Comparison of ENCODE assay signal across 2 cellular contexts in the genomic region with DNA sequence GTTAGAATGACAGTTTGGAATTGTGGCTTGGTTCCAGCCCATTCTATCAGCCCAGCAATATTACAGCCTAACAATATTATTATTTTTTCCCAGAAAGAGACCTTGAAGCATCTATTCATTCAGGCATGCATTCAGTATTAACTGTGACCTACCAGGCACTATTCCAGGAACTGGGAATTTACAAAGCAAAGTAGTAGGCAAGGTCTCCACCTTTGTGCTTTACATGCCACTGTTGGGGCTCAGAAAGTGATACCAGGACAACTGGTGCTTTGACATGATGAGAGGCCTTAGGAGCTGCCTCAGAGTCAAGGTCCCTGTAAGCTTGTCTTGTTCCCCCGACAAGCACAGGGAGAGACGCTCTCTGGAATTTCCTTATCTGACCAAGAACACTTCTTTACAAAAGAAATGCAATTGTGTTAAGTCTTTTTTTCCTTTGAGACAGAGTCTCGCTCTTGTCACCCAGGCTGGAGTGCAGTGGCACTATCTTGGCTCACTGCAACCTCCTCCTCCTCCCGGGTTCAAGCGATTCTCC.
TF ChIP-seq lines count a peak whose summit lies in the region.

No MANE protein-coding gene starts in this region.

TF ChIP-seq in IMR-90, 13 proteins besides CTCF, POLR2A, EP300 and RAD21:
- TF ChIP-seq CEBPB (IDR thresholded peaks at IDR 0.05; ENCODE audit: low read depth, low read length) (no peak), MAZ (IDR thresholded peaks at IDR 0.05; ENCODE audit: borderline replicate concordance, low read depth, low read length) (no peak), RCOR1 (IDR thresholded peaks at IDR 0.05; ENCODE audit: insufficient replicate concordance, low read length) (no peak), CHD1 (IDR thresholded peaks at IDR 0.05; ENCODE audit: low read depth, low read length) (no peak), BHLHE40 (IDR thresholded peaks at IDR 0.05; ENCODE audit: low read depth, low read length) (no peak), MAFK (IDR thresholded peaks at IDR 0.05; ENCODE audit: low read depth, low read length) (no peak), MXI1 (IDR thresholded peaks at IDR 0.05; ENCODE audit: borderline replicate concordance, low read depth, low read length) (no peak), NFE2L2 (IDR thresholded peaks at IDR 0.05; ENCODE audit: low read depth, low read length) (no peak), SMC3 (IDR thresholded peaks at IDR 0.05; ENCODE audit: low read depth, low read length) (no peak), FOS (IDR thresholded peaks at IDR 0.05; ENCODE audit: low read depth, low read length) (no peak), RFX5 (IDR thresholded peaks at IDR 0.05; ENCODE audit: low read depth, low read length) (no peak)
- TF ChIP-seq, protein P1, sequence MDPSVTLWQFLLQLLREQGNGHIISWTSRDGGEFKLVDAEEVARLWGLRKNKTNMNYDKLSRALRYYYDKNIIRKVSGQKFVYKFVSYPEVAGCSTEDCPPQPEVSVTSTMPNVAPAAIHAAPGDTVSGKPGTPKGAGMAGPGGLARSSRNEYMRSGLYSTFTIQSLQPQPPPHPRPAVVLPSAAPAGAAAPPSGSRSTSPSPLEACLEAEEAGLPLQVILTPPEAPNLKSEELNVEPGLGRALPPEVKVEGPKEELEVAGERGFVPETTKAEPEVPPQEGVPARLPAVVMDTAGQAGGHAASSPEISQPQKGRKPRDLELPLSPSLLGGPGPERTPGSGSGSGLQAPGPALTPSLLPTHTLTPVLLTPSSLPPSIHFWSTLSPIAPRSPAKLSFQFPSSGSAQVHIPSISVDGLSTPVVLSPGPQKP (IDR thresholded peaks at IDR 0.05; ENCODE audit: borderline replicate concordance, low read depth, low read length), result no peak
- TF ChIP-seq, protein P2, sequence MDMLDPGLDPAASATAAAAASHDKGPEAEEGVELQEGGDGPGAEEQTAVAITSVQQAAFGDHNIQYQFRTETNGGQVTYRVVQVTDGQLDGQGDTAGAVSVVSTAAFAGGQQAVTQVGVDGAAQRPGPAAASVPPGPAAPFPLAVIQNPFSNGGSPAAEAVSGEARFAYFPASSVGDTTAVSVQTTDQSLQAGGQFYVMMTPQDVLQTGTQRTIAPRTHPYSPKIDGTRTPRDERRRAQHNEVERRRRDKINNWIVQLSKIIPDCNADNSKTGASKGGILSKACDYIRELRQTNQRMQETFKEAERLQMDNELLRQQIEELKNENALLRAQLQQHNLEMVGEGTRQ (IDR thresholded peaks at IDR 0.05; ENCODE audit: low read depth, low read length), result no peak

TF ChIP-seq in HEK293T, 16 proteins besides CTCF, POLR2A, EP300 and RAD21:
- TF ChIP-seq FOXK2 (IDR thresholded peaks at IDR 0.05) (no peak), ARNT (IDR thresholded peaks at IDR 0.05) (no peak), L3MBTL2 (conservative IDR thresholded peaks at IDR 0.05) (no peak), TARDBP (IDR thresholded peaks at IDR 0.05) (no peak), SP1 (IDR thresholded peaks at IDR 0.05) (no peak), NFRKB (IDR thresholded peaks at IDR 0.05) (no peak), ZNF384 (IDR thresholded peaks at IDR 0.05) (no peak), FOXA1 (IDR thresholded peaks at IDR 0.05) (no peak), CTBP1 (IDR thresholded peaks at IDR 0.05; ENCODE audit: borderline replicate concordance) (no peak), FOXM1 (IDR thresholded peaks at IDR 0.05; ENCODE audit: borderline replicate concordance) (no peak)
